ENCODE assay signal across 27 cellular contexts in genomic region chr15:78139564-78139963, GRCh38. TPM values are rescaled to one million over a fixed set of nuclear protein-coding genes. Genes with fewer than 3 reads are reported as not detected.
DNase-seq lines count a peak whose midpoint lies in the region; FAIRE-seq and TF ChIP-seq lines count a peak whose summit lies in the region.
"Had no signal": no experiment of that assay in that cellular context is flagged by ENCODE, and none has a peak within 500 bp of the region (broad histone marks: within the 10 kb centered on the region; RNA-seq: fewer than 3 reads in every experiment).

No MANE protein-coding gene starts in this region.

- no peak for TF ChIP-seq RAD21 in Ishikawa (IDR thresholded peaks at IDR 0.05; ENCODE audit: low read depth)
- TF ChIP-seq RAD21 in liver (IDR thresholded peaks at IDR 0.05): no peak

- peak overlapping the region; percentile 22 for H3K27ac Mint-ChIP-seq in progenitor cell of endocrine pancreas
- H3K27ac Mint-ChIP-seq in activated naive CD4-positive, alpha-beta T cell treated with anti-CD3 and anti-CD28 coated beads for 36 hours: no peak overlapping the region
- H3K27ac Mint-ChIP-seq: H9, HFFc6, IgD-negative memory B cell had no signal

- H3K27me3 ChIP-seq in liver (ENCODE audit: control insufficient read depth in 4 of 4, insufficient read depth in 4 of 4, low read length in 3 of 4): no peaks in the 10 kb centered on the region
- H3K27me3 ChIP-seq: SJSA1 had no signal

- H3K4me3 Mint-ChIP-seq in progenitor cell of endocrine pancreas (ENCODE audit: low read depth): no peak overlapping the region
- H3K4me3 Mint-ChIP-seq in activated naive CD4-positive, alpha-beta T cell treated with anti-CD3 and anti-CD28 coated beads for 36 hours: no peak overlapping the region
- H3K4me3 Mint-ChIP-seq: CD4-positive, CD25-positive, alpha-beta regulatory T cell; H9; HFFc6; IgD-negative memory B cell had no signal

- peaks cover 4 to 17% (median 13%) of the 10 kb centered on the region in 4 donors for H3K4me1 ChIP-seq in liver (ENCODE audit: control insufficient read depth in 4 of 4, insufficient read depth in 4 of 4, low read length in 3 of 4)
- H3K4me1 ChIP-seq: SJSA1 had no signal

- FAIRE-seq in D721Med (lab: Jason Lieb, UNC): no peak
- FAIRE-seq: GM18507 had no signal

- TF ChIP-seq CTCF in coronary artery (IDR thresholded peaks at IDR 0.05) (no peak), liver (IDR thresholded peaks at IDR 0.05; ENCODE audit: low read depth, low read length, missing input control) (no peak), progenitor cell of endocrine pancreas (IDR thresholded peaks at IDR 0.05; ENCODE audit: unreplicated experiment) (no peak), D721Med (IDR thresholded peaks at IDR 0.05; ENCODE audit: insufficient read depth, missing control alignments) (no peak)

- H3K36me3 ChIP-seq in liver (ENCODE audit: control insufficient read depth in 4 of 4, insufficient read depth in 3 of 4, low read depth in 1 of 4, low read length in 3 of 4): no peaks in the 10 kb centered on the region
- H3K36me3 ChIP-seq: SJSA1 had no signal

- 67% methylated on average over 5 of the region's 5 CpGs for WGBS in liver

- H3K36me3 Mint-ChIP-seq in progenitor cell of endocrine pancreas (ENCODE audit: insufficient read depth): no peaks in the 10 kb centered on the region
- H3K36me3 Mint-ChIP-seq in activated naive CD4-positive, alpha-beta T cell treated with anti-CD3 and anti-CD28 coated beads for 36 hours (ENCODE audit: low read depth): no peaks in the 10 kb centered on the region
- H3K36me3 Mint-ChIP-seq: CD4-positive, CD25-positive, alpha-beta regulatory T cell had no signal

- no peak for TF ChIP-seq EP300 in Ishikawa (IDR thresholded peaks at IDR 0.05; ENCODE audit: borderline replicate concordance)

- H3K4me3 ChIP-seq in coronary artery (no peak overlapping the region), liver (ENCODE audit: low read depth in 1 of 3, low read length in 3 of 3) (no peak overlapping the region)
- H3K4me3 ChIP-seq: PC-9, SJSA1 had no signal

- no peaks in the 10 kb centered on the region for H3K9me3 ChIP-seq in liver (ENCODE audit: control insufficient read depth in 4 of 4, low read length in 3 of 4)
- H3K9me3 ChIP-seq: SJSA1 had no signal

- CTCF ChIA-PET in activated naive CD4-positive, alpha-beta T cell treated with anti-CD3 and anti-CD28 coated beads for 36 hours (lab: Charles Lee): interaction anchor here (1.0 to 1.3 kb wide), 2 partner anchors 31 to 56 kb away, joined by 3 to 10 read pairs; no protein-coding TSS in a partner anchor

- H3K27ac ChIP-seq in coronary artery (no peak overlapping the region), liver (ENCODE audit: low read depth in 1 of 2, low read length in 2 of 2) (no peak overlapping the region)
- H3K27ac ChIP-seq: PC-9, SJSA1 had no signal

- H3K27me3 Mint-ChIP-seq in progenitor cell of endocrine pancreas: no peaks in the 10 kb centered on the region
- no peaks in the 10 kb centered on the region for H3K27me3 Mint-ChIP-seq in activated naive CD4-positive, alpha-beta T cell treated with anti-CD3 and anti-CD28 coated beads for 36 hours (ENCODE audit: low read depth)
- H3K27me3 Mint-ChIP-seq: CD4-positive, CD25-positive, alpha-beta regulatory T cell had no signal

- H3K9ac ChIP-seq in liver (ENCODE audit: low read depth in 1 of 2, low read length in 2 of 2): no peak overlapping the region

- peaks cover 5% of the 10 kb centered on the region for H3K4me1 Mint-ChIP-seq in progenitor cell of endocrine pancreas (ENCODE audit: low read depth)
- no peaks in the 10 kb centered on the region for H3K4me1 Mint-ChIP-seq in activated naive CD4-positive, alpha-beta T cell treated with anti-CD3 and anti-CD28 coated beads for 36 hours (ENCODE audit: low read depth)

- peak; percentile 17 for DNase-seq in coronary artery (ENCODE audit: low spot score)
- DNase-seq in progenitor cell of endocrine pancreas (ENCODE audit: low spot score, unreplicated experiment): no peak
- DNase-seq in NCI-H1417 treated with DMSO at 0.1 percent for 48 hours (lab: John Stamatoyannopoulos, UW): no peak
- DNase-seq in D721Med (ENCODE audit: insufficient read length, low spot score): no peak
- DNase-seq in activated naive CD4-positive, alpha-beta T cell treated with anti-CD3 and anti-CD28 coated beads for 36 hours: no peak
- DNase-seq: CD4-positive, CD25-positive, alpha-beta regulatory T cell; H9; HFFc6; NCI-H1092 treated with DMSO at 0.1 percent for 48 hours; NCI-H1436 treated with DMSO at 0.1 percent for 48 hours; NCI-H1930; NCI-H2107; NCI-H446; NCI-H524 treated with DMSO at 0.1 percent for 48 hours; NCI-H774; NK-92 treated with Interleukin-12 subunit alpha and Interleukin-12 subunit beta, amount 100 ng/mL, for 24 hours; PC-9; Right ventricle myocardium superior; RPMI8226 had no signal

- intact Hi-C loops in activated naive CD4-positive, alpha-beta T cell treated with anti-CD3 and anti-CD28 coated beads for 36 hours (cut with micrococcal nuclease): no loop called here

- no peaks in the 10 kb centered on the region for H3K9me3 Mint-ChIP-seq in progenitor cell of endocrine pancreas (ENCODE audit: low read depth)
- no peaks in the 10 kb centered on the region for H3K9me3 Mint-ChIP-seq in activated naive CD4-positive, alpha-beta T cell treated with anti-CD3 and anti-CD28 coated beads for 36 hours
- H3K9me3 Mint-ChIP-seq: CD4-positive, CD25-positive, alpha-beta regulatory T cell; H9; HFFc6; IgD-negative memory B cell had no signal

TF ChIP-seq in Ishikawa, 13 proteins besides CTCF, POLR2A, EP300 and RAD21:
- TF ChIP-seq CEBPB (IDR thresholded peaks at IDR 0.05) (peak; percentile 41; the same call in 1 of the 2 replicates), YY1 (IDR thresholded peaks at IDR 0.05; ENCODE audit: low read depth) (no peak)

TF ChIP-seq in liver, 16 proteins besides CTCF, POLR2A, EP300 and RAD21:
- TF ChIP-seq NR2F2 (IDR thresholded peaks at IDR 0.05): no peak
- TF ChIP-seq YY1 (IDR thresholded peaks at IDR 0.05): peak; percentile 50

RNA-seq across cellular contexts. Expression of gene CIB2, which starts 8.3 kb away (rescaled TPM):
- total RNA-seq in liver (1 to 10 TPM in 1 of 2 donors, under 1 TPM in 1; 0.25 to 2.2 TPM), progenitor cell of endocrine pancreas (41.6 and 44.9 TPM in 2 replicates)
- polyA plus RNA-seq in liver: under 1 TPM; 0.36 to 0.70 TPM
- total RNA-seq in activated naive CD4-positive, alpha-beta T cell treated with anti-CD3 and anti-CD28 coated beads for 36 hours: 1 to 10 TPM; 1.9 to 2.1 TPM

RNA-seq across cellular contexts. Expression of gene IDH3A, which starts 9.6 kb away (rescaled TPM):
- total RNA-seq in liver (10 to 100 TPM; 13.5 to 51.7 TPM), progenitor cell of endocrine pancreas (34.9 and 35.4 TPM in 2 replicates)
- polyA plus RNA-seq in liver: 10 to 100 TPM; 17.8 to 30.2 TPM
- 100 to 1,000 TPM; 117 to 123 TPM for total RNA-seq in activated naive CD4-positive, alpha-beta T cell treated with anti-CD3 and anti-CD28 coated beads for 36 hours

RNA-seq across cellular contexts. Expression of gene SH2D7, which starts 47.2 kb away (rescaled TPM):
- total RNA-seq in liver (not detected), progenitor cell of endocrine pancreas (not detected in 2 replicates)
- not detected for polyA plus RNA-seq in liver
- not detected for total RNA-seq in activated naive CD4-positive, alpha-beta T cell treated with anti-CD3 and anti-CD28 coated beads for 36 hours
- total RNA-seq: A172; CD4-positive, CD25-positive, alpha-beta regulatory T cell; H9; HFFc6; M059J; PC-9; Right ventricle myocardium superior; SJSA1 had no signal
- polyA plus RNA-seq: BJ, IgD-negative memory B cell had no signal

Comparison
In these comparisons a context has a peak if more than half of its experiments do, and no peak if none do; other contexts are left out.
1. RNA of gene CIB2, which starts 8.3 kb away (total RNA-seq): 41.6 to 44.9 TPM in progenitor cell of endocrine pancreas; 0.25 to 2.2 TPM in liver and 1.9 to 2.1 TPM in activated naive CD4-positive, alpha-beta T cell treated with anti-CD3 and anti-CD28 coated beads for 36 hours; every median in the first group is over 10 times any median in the second.